In the genomic region with DNA sequence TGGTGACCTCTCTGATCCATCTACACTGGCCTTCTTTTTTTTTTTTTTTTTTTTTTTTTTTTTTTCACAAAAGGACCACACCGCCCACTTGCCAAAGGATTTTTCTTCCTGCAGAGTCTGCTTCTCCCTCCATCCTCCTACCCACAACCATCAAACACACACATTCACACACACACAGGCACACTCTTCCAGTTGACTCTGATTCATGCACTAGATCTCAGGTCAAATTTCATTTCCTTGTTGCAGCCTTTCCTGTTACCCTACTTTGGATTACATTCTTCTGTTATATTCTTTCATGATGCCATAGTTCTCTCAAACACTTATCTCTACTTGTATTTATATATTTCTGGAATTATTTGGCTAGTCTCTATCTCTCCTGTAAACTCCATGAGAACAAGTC, we compare ENCODE assay signal across 19 cellular contexts.
A peak's percentile ranks its signal among the peaks of the same experiment; 100 is the strongest.
DNase-seq lines count a peak whose midpoint lies in the region; ATAC-seq and TF ChIP-seq lines count a peak whose summit lies in the region.
"Had no signal": no experiment of that assay in that cellular context is flagged by ENCODE, and none has a peak within 500 bp of the region (broad histone marks: within the 10 kb centered on the region; RNA-seq: fewer than 3 reads in every experiment).

No MANE protein-coding gene starts in this region.

- H2BK15ac ChIP-seq in IMR-90 (ENCODE audit: low read depth, low read length): no peak overlapping the region

- no peak overlapping the region for H3K9ac ChIP-seq in IMR-90 (ENCODE audit: low read depth, low read length)
- H3K9ac ChIP-seq: BLaER1 treated with 17β-estradiol and CSF1 and Interleukin-3, amounts not matched to agents 10 nM and 100 nM had no signal

- H3K4me1 Mint-ChIP-seq in Calu3 (ENCODE audit: low read depth, unreplicated experiment): peaks cover 14% of the 10 kb centered on the region
- H3K4me1 Mint-ChIP-seq in chondrocyte (ENCODE audit: low read depth): no peaks in the 10 kb centered on the region
- peaks cover 5% of the 10 kb centered on the region; the same call in 1 of the 3 replicates for H3K4me1 Mint-ChIP-seq in GM23338

- CTCF ChIA-PET in Calu3 (lab: Charles Lee) (no interaction called here), IMR-90 (lab: Yijun Ruan, JAX) (no interaction called here)

- H3K27ac Mint-ChIP-seq in Calu3 (ENCODE audit: unreplicated experiment) (peak overlapping the region; percentile 4), chondrocyte (ENCODE audit: unreplicated experiment) (no peak overlapping the region), GM23338 (no peak overlapping the region)
- H3K27ac Mint-ChIP-seq: H9 had no signal

- no peak overlapping the region for H3K4ac ChIP-seq in IMR-90 (ENCODE audit: low read depth, low read length)

- no peak overlapping the region for H3K18ac ChIP-seq in IMR-90 (ENCODE audit: low read depth, low read length)

- H3K4me1 ChIP-seq in IMR-90 (ENCODE audit: control insufficient read depth, insufficient read depth, low read length): no peaks in the 10 kb centered on the region
- H3K4me1 ChIP-seq in GM23338 (ENCODE audit: insufficient read depth): no peaks in the 10 kb centered on the region
- H3K4me1 ChIP-seq: A549; BLaER1 treated with 17β-estradiol and CSF1 and Interleukin-3, amounts not matched to agents 10 nM and 100 nM; SJCRH30 had no signal

- peak; percentile 32 for DNase-seq in Calu3
- DNase-seq in IMR-90: peak; percentile 2
- DNase-seq in astrocyte of the spinal cord (ENCODE audit: low read depth, low spot score): peak; percentile 14
- DNase-seq in iris pigment epithelial cell (ENCODE audit: low read depth): peak; percentile 5
- no peak for DNase-seq in chondrocyte (ENCODE audit: low spot score)
- DNase-seq in GM23338 (ENCODE audit: low spot score): no peak
- DNase-seq: DMS 273 treated with DMSO at 0.1 percent for 48 hours, EL, H9, Kasumi-1, NCI-H1417 treated with DMSO at 0.1 percent for 48 hours, NCI-H1930, NCI-H748 treated with DMSO at 0.1 percent for 48 hours, OCI-M1, SJCRH30 had no signal

- no peak overlapping the region for H3K27ac ChIP-seq in IMR-90 (ENCODE audit: insufficient read depth, low read length)
- no peak overlapping the region for H3K27ac ChIP-seq in GM23338 (ENCODE audit: low read depth)
- H3K27ac ChIP-seq: A549; BLaER1 treated with 17β-estradiol and CSF1 and Interleukin-3, amounts not matched to agents 10 nM and 100 nM; RWPE1; SJCRH30 had no signal

- no peak overlapping the region for H4K5ac ChIP-seq in IMR-90 (ENCODE audit: low read depth, low read length)

- no peak overlapping the region for H3K14ac ChIP-seq in IMR-90 (replicated peaks; ENCODE audit: low read depth, low read length)

- H3K9me1 ChIP-seq in IMR-90 (ENCODE audit: insufficient read depth, low read length): no peaks in the 10 kb centered on the region

- H2BK20ac ChIP-seq in IMR-90 (ENCODE audit: low read depth, low read length): no peak overlapping the region

- no peak overlapping the region for H3K4me3 ChIP-seq in IMR-90 (ENCODE audit: insufficient read depth, low read depth, low read length)
- H3K4me3 ChIP-seq in astrocyte of the spinal cord (ENCODE audit: low read depth, low read length): no peak overlapping the region
- H3K4me3 ChIP-seq in GM23338: no peak overlapping the region
- H3K4me3 ChIP-seq: A549; BLaER1 treated with 17β-estradiol and CSF1 and Interleukin-3, amounts not matched to agents 10 nM and 100 nM; SJCRH30 had no signal

- H2BK5ac ChIP-seq in IMR-90 (ENCODE audit: low read depth, low read length, poor library complexity, severe bottlenecking): no peak overlapping the region

- no peaks in the 10 kb centered on the region for H3K9me3 ChIP-seq in IMR-90 (ENCODE audit: control insufficient read depth, insufficient read depth, low read length)
- H3K9me3 ChIP-seq: A549, SJCRH30 had no signal

- no peaks in the 10 kb centered on the region for H3K27me3 Mint-ChIP-seq in Calu3 (ENCODE audit: unreplicated experiment)
- H3K27me3 Mint-ChIP-seq in chondrocyte (ENCODE audit: low read depth): peaks cover 10% of the 10 kb centered on the region
- no peaks in the 10 kb centered on the region for H3K27me3 Mint-ChIP-seq in GM23338 (ENCODE audit: insufficient read depth, low read depth, poor library complexity)

- intact Hi-C loops in Calu3 (cut with micrococcal nuclease; ENCODE audit: unreplicated experiment): no loop called here
- intact Hi-C loops in IMR-90 (cut with micrococcal nuclease): no loop called here

- H4K8ac ChIP-seq in IMR-90 (ENCODE audit: low read depth in 2 of 2, low read length in 2 of 2): no peak overlapping the region

- in situ Hi-C loops in IMR-90 (cut with MboI; ENCODE audit: low sequenced_read_pairs): no loop called here
- in situ Hi-C loops in astrocyte of the spinal cord (cut with HindIII; ENCODE audit: low sequenced_read_pairs): no loop called here

- H3K9me2 ChIP-seq in GM23338 (ENCODE audit: insufficient read depth): 0 out of 2 replicates have a peak, but pooled peaks cover 2% of the 10 kb centered on the region

- H3K36me3 ChIP-seq in IMR-90 (ENCODE audit: control insufficient read depth, insufficient read depth, low read length) (no peaks in the 10 kb centered on the region), GM23338 (ENCODE audit: insufficient read depth) (peaks cover 4% of the 10 kb centered on the region; the same call in 1 of the 2 replicates)
- H3K36me3 ChIP-seq: SJCRH30 had no signal

- TF ChIP-seq POLR2A in IMR-90 (IDR thresholded peaks at IDR 0.05; ENCODE audit: low read depth, low read length): no peak

- H3K23ac ChIP-seq in IMR-90 (ENCODE audit: low read depth, low read length): no peak overlapping the region

- H3K56ac ChIP-seq in IMR-90 (ENCODE audit: extremely low read depth, insufficient read depth, low read length): no peak overlapping the region

- no peaks in the 10 kb centered on the region for H3K36me3 Mint-ChIP-seq in Calu3 (ENCODE audit: insufficient read depth, unreplicated experiment)
- no peaks in the 10 kb centered on the region for H3K36me3 Mint-ChIP-seq in chondrocyte (ENCODE audit: low read depth)
- H3K36me3 Mint-ChIP-seq in GM23338 (ENCODE audit: low read depth): peaks cover 14% of the 10 kb centered on the region; the same call in 2 of the 3 replicates

- H3K27me3 ChIP-seq in IMR-90 (ENCODE audit: control insufficient read depth, insufficient read depth, low read length) (no peaks in the 10 kb centered on the region), GM23338 (ENCODE audit: insufficient read depth) (no peaks in the 10 kb centered on the region)
- H3K27me3 ChIP-seq: BLaER1 treated with 17β-estradiol and CSF1 and Interleukin-3, amounts not matched to agents 10 nM and 100 nM; SJCRH30 had no signal

- BruUV-seq in Calu3 (replicated peaks; lab: Mats Ljungman, UMichigan) (no TSS peak), IMR-90 (replicated peaks; lab: Mats Ljungman, UMichigan) (no TSS peak)

- no peak overlapping the region for H3K4me2 ChIP-seq in IMR-90 (ENCODE audit: low read depth, low read length)
- no peak overlapping the region for H3K4me2 ChIP-seq in GM23338
- H3K4me2 ChIP-seq: A549; BLaER1 treated with 17β-estradiol and CSF1 and Interleukin-3, amounts not matched to agents 10 nM and 100 nM had no signal

- POLR2A ChIA-PET in IMR-90 (lab: Charles Lee; ENCODE audit: unreplicated experiment): no interaction called here

- dilution Hi-C loops in IMR-90 (cut with HindIII; ENCODE audit: low sequenced_read_pairs, unreplicated experiment): no loop called here

- H3K79me1 ChIP-seq in IMR-90 (ENCODE audit: low read depth in 1 of 2, low read length in 2 of 2): no peaks in the 10 kb centered on the region

- H3K4me3 Mint-ChIP-seq in Calu3 (ENCODE audit: low read depth, unreplicated experiment) (no peak overlapping the region), chondrocyte (ENCODE audit: unreplicated experiment) (no peak overlapping the region), GM23338 (no peak overlapping the region)
- H3K4me3 Mint-ChIP-seq: H9 had no signal

- TF ChIP-seq CTCF in Calu3 (IDR thresholded peaks at IDR 0.05; ENCODE audit: unreplicated experiment) (no peak), IMR-90 (conservative IDR thresholded peaks at IDR 0.05; ENCODE audit: low read depth, low read length) (no peak), astrocyte of the spinal cord (IDR thresholded peaks at IDR 0.05; ENCODE audit: low read depth, low read length) (no peak), chondrocyte (IDR thresholded peaks at IDR 0.05) (no peak), GM23338 (conservative IDR thresholded peaks at IDR 0.05; ENCODE audit: low read depth in 2 of 2) (no peak)

- ATAC-seq in IMR-90 (ENCODE audit: low read depth): no peak
- ATAC-seq in GM23338: no peak
- no peak for ATAC-seq in GM21717 (IDR thresholded peaks at IDR 0.05; ENCODE audit: unreplicated experiment)
- ATAC-seq: A549 had no signal

- H2BK120ac ChIP-seq in IMR-90 (ENCODE audit: low read depth, low read length): no peak overlapping the region

- no peaks in the 10 kb centered on the region for H4K20me1 ChIP-seq in IMR-90 (ENCODE audit: insufficient read depth, low read length)
- no peaks in the 10 kb centered on the region; the same call in 1 of the 2 replicates for H4K20me1 ChIP-seq in GM23338 (replicated peaks; ENCODE audit: insufficient read depth)
- H4K20me1 ChIP-seq: BLaER1 treated with 17β-estradiol and CSF1 and Interleukin-3, amounts not matched to agents 10 nM and 100 nM had no signal

- peaks cover 3% of the 10 kb centered on the region for H3K9me3 Mint-ChIP-seq in Calu3 (ENCODE audit: low read depth, unreplicated experiment)
- peaks cover 1% of the 10 kb centered on the region for H3K9me3 Mint-ChIP-seq in chondrocyte (ENCODE audit: low read depth)
- no peaks in the 10 kb centered on the region for H3K9me3 Mint-ChIP-seq in GM23338

- H3F3A ChIP-seq in GM23338 (replicated peaks; ENCODE audit: low read depth): no peaks in the 10 kb centered on the region

- no peak overlapping the region for H2AK9ac ChIP-seq in IMR-90 (replicated peaks; ENCODE audit: low read depth, low read length, poor library complexity)

- no peak for TF ChIP-seq RAD21 in IMR-90 (IDR thresholded peaks at IDR 0.05; ENCODE audit: low read length)

- H4K91ac ChIP-seq in IMR-90 (ENCODE audit: insufficient read depth, low read depth, low read length): no peak overlapping the region

- H2AFZ ChIP-seq in IMR-90 (replicated peaks; ENCODE audit: low read length, poor library complexity) (no peak overlapping the region), GM23338 (no peak overlapping the region)

- H2AK5ac ChIP-seq in IMR-90 (ENCODE audit: low read depth, low read length): no peak overlapping the region

- 100% methylated on average over 1 of the region's 1 CpG; no CpG with 5 or more reads in 1 of the 2 experiments for WGBS in IMR-90 (ENCODE audit: extremely low coverage in 2 of 2, insufficient read length in 1 of 2), 2 experiments

- H3K79me2 ChIP-seq in GM23338 (replicated peaks; ENCODE audit: insufficient read depth): no peaks in the 10 kb centered on the region

TF ChIP-seq in IMR-90, 13 proteins besides CTCF, POLR2A, EP300 and RAD21:
- no peak for TF ChIP-seq CEBPB (IDR thresholded peaks at IDR 0.05; ENCODE audit: low read depth, low read length)

Comparison
In these comparisons a context has a peak if more than half of its experiments do, and no peak if none do; other contexts are left out.
1. DNase-seq: peak in Calu3 (single experiment), IMR-90 (single experiment), astrocyte of the spinal cord (single experiment) and iris pigment epithelial cell (single experiment); none in chondrocyte (single experiment) and GM23338 (single experiment).